Comparison of ENCODE assay signal across 16 cellular contexts in genomic region chr2:172333206-172333605, GRCh38.
"Had no signal": no experiment of that assay in that cellular context is flagged by ENCODE, and none has a peak within 500 bp of the region (broad histone marks: within the 10 kb centered on the region; RNA-seq: fewer than 3 reads in every experiment).

No MANE protein-coding gene starts in this region.

- H3K79me2 ChIP-seq: parathyroid adenoma had no signal

- H3K27me3 ChIP-seq: ascending aorta, neutrophil, thyroid gland had no signal

- DNase-seq: activated CD4-positive, alpha-beta T cell treated with anti-CD3 and anti-CD28 coated beads, Interleukin-2, amount 50 U/mL, for 4 hours; activated gamma-delta T cell; caudate nucleus; erythroblast; head of caudate nucleus; kidney glomerular epithelial cell; left ventricle myocardium inferior; mesenchymal stem cell; naive thymus-derived CD8-positive, alpha-beta T cell; stimulated activated CD8-positive, alpha-beta memory T cell treated with anti-CD3 and anti-CD28 coated beads, Interleukin-4, amount 100 ng/mL, for 48 hours; stimulated activated naive CD4-positive, alpha-beta T cell; SW 1271 had no signal

- H3K27ac ChIP-seq: ascending aorta, left ventricle myocardium inferior, neutrophil, parathyroid adenoma, thyroid gland had no signal

- H3K9ac ChIP-seq: parathyroid adenoma had no signal

- H3K4me3 ChIP-seq: ascending aorta, left ventricle myocardium inferior, thyroid gland had no signal

- H3K4me1 ChIP-seq: ascending aorta, parathyroid adenoma had no signal

- H3K36me3 ChIP-seq: ascending aorta, left ventricle myocardium inferior, neutrophil, thyroid gland had no signal

- ATAC-seq: naive thymus-derived CD8-positive, alpha-beta T cell had no signal

- H2AFZ ChIP-seq: parathyroid adenoma had no signal

- H3K9me3 ChIP-seq: ascending aorta, left ventricle myocardium inferior, neutrophil, thyroid gland had no signal
